Comparison of ENCODE assay signal across 1 cellular context in the genomic region with DNA sequence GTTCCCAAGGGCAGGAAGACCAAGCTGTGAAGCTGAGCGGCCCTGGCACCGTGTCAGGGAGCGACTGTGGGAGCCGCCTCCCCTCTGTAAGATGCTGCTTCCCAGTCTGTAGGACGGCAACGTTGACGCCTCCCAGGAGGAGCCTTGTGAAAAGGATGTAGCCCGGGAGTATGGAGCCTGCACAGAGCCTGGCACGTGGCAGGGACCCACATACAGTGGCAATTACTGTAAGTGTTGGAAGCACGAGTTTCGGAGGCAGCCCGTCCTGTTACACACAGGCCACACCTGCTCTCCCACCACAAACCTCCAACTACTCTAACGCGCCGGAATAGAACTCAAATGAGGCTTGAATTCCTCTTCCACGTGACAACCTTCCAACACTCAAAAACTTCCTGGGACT.
TF ChIP-seq lines count a peak whose summit lies in the region.

No MANE protein-coding gene starts in this region.

TF ChIP-seq in liver, 16 proteins besides CTCF, POLR2A, EP300 and RAD21:
- TF ChIP-seq NR2F2 (IDR thresholded peaks at IDR 0.05) = no peak
- no peak for TF ChIP-seq FOXA1 (IDR thresholded peaks at IDR 0.05)
- TF ChIP-seq, protein P1, sequence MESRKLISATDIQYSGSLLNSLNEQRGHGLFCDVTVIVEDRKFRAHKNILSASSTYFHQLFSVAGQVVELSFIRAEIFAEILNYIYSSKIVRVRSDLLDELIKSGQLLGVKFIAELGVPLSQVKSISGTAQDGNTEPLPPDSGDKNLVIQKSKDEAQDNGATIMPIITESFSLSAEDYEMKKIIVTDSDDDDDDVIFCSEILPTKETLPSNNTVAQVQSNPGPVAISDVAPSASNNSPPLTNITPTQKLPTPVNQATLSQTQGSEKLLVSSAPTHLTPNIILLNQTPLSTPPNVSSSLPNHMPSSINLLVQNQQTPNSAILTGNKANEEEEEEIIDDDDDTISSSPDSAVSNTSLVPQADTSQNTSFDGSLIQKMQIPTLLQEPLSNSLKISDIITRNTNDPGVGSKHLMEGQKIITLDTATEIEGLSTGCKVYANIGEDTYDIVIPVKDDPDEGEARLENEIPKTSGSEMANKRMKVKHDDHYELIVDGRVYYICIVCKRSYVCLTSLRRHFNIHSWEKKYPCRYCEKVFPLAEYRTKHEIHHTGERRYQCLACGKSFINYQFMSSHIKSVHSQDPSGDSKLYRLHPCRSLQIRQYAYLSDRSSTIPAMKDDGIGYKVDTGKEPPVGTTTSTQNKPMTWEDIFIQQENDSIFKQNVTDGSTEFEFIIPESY (IDR thresholded peaks at IDR 0.05) = no peak
- no peak for TF ChIP-seq YY1 (IDR thresholded peaks at IDR 0.05)
- no peak for TF ChIP-seq TAF1 (conservative IDR thresholded peaks at IDR 0.05)
- TF ChIP-seq EGR1 (IDR thresholded peaks at IDR 0.05; ENCODE audit: low read depth in 2 of 2) = no peak
- TF ChIP-seq, protein P2, sequence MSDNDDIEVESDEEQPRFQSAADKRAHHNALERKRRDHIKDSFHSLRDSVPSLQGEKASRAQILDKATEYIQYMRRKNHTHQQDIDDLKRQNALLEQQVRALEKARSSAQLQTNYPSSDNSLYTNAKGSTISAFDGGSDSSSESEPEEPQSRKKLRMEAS (IDR thresholded peaks at IDR 0.05) = no peak
- no peak for TF ChIP-seq SP1 (IDR thresholded peaks at IDR 0.05)
- TF ChIP-seq JUND (IDR thresholded peaks at IDR 0.05) = no peak
- TF ChIP-seq HNF4A (conservative IDR thresholded peaks at IDR 0.05) = no peak
- TF ChIP-seq HNF4G (IDR thresholded peaks at IDR 0.05) = no peak
- TF ChIP-seq, protein P3, sequence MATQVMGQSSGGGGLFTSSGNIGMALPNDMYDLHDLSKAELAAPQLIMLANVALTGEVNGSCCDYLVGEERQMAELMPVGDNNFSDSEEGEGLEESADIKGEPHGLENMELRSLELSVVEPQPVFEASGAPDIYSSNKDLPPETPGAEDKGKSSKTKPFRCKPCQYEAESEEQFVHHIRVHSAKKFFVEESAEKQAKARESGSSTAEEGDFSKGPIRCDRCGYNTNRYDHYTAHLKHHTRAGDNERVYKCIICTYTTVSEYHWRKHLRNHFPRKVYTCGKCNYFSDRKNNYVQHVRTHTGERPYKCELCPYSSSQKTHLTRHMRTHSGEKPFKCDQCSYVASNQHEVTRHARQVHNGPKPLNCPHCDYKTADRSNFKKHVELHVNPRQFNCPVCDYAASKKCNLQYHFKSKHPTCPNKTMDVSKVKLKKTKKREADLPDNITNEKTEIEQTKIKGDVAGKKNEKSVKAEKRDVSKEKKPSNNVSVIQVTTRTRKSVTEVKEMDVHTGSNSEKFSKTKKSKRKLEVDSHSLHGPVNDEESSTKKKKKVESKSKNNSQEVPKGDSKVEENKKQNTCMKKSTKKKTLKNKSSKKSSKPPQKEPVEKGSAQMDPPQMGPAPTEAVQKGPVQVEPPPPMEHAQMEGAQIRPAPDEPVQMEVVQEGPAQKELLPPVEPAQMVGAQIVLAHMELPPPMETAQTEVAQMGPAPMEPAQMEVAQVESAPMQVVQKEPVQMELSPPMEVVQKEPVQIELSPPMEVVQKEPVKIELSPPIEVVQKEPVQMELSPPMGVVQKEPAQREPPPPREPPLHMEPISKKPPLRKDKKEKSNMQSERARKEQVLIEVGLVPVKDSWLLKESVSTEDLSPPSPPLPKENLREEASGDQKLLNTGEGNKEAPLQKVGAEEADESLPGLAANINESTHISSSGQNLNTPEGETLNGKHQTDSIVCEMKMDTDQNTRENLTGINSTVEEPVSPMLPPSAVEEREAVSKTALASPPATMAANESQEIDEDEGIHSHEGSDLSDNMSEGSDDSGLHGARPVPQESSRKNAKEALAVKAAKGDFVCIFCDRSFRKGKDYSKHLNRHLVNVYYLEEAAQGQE (IDR thresholded peaks at IDR 0.05) = no peak
- TF ChIP-seq, protein P4, sequence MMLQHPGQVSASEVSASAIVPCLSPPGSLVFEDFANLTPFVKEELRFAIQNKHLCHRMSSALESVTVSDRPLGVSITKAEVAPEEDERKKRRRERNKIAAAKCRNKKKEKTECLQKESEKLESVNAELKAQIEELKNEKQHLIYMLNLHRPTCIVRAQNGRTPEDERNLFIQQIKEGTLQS (IDR thresholded peaks at IDR 0.05) = no peak
- TF ChIP-seq RXRA (IDR thresholded peaks at IDR 0.05) = no peak
- no peak for TF ChIP-seq FOXA2 (IDR thresholded peaks at IDR 0.05)
- no peak for TF ChIP-seq GABPA (IDR thresholded peaks at IDR 0.05 in 1 of 2, conservative IDR thresholded peaks at IDR 0.05 in 1 of 2)
TF ChIP-seq in liver: peak in this region for 0.
